Comparison of ENCODE assay signal across 9 cellular contexts in genomic region chr6:29975561-29975907, GRCh38. TPM values are rescaled to one million over a fixed set of nuclear protein-coding genes. Genes with fewer than 3 reads are reported as not detected.
DNase-seq lines count a peak whose midpoint lies in the region; ATAC-seq and TF ChIP-seq lines count a peak whose summit lies in the region.
"Had no signal": no experiment of that assay in that cellular context is flagged by ENCODE, and none has a peak within 500 bp of the region (broad histone marks: within the 10 kb centered on the region; RNA-seq: fewer than 3 reads in every experiment).

No MANE protein-coding gene starts in this region.

- POLR2A ChIA-PET in activated CD8-positive, alpha-beta T cell treated with anti-CD3 and anti-CD28 coated beads for 36 hours (lab: Charles Lee): interaction anchor here (1.3 to 1.6 kb wide), 3 partner anchors 10 to 84 kb away, joined by 3 to 10 read pairs (median 4); no protein-coding TSS in a partner anchor
- POLR2A ChIA-PET in activated CD8-positive, alpha-beta T cell treated with anti-CD3 and anti-CD28 coated beads, Interleukin-2, amount 10 ng/mL, durations not matched to agents 7 days and 5 days (lab: Charles Lee): interaction anchor here (1.3 kb wide), 1 partner anchor 31 kb away, joined by 4 read pairs; no protein-coding TSS in a partner anchor

- intact Hi-C loops in activated CD8-positive, alpha-beta T cell treated with anti-CD3 and anti-CD28 coated beads for 36 hours (cut with micrococcal nuclease): no loop called here

- H3K36me3 Mint-ChIP-seq in activated CD8-positive, alpha-beta T cell treated with anti-CD3 and anti-CD28 coated beads for 36 hours (ENCODE audit: low read depth): no peaks in the 10 kb centered on the region
- H3K36me3 Mint-ChIP-seq in activated CD8-positive, alpha-beta T cell treated with anti-CD3 and anti-CD28 coated beads, Interleukin-2, amount 10 ng/mL, durations not matched to agents 7 days and 5 days (ENCODE audit: low read depth): peaks cover 4% of the 10 kb centered on the region
- H3K36me3 Mint-ChIP-seq in mesothelial cell of epicardium: no peaks in the 10 kb centered on the region

- peaks cover 11% of the 10 kb centered on the region for H3K27me3 ChIP-seq in suprapubic skin

- peaks cover 36% of the 10 kb centered on the region for H3K27me3 Mint-ChIP-seq in activated CD8-positive, alpha-beta T cell treated with anti-CD3 and anti-CD28 coated beads for 36 hours
- peaks cover 55% of the 10 kb centered on the region for H3K27me3 Mint-ChIP-seq in activated CD8-positive, alpha-beta T cell treated with anti-CD3 and anti-CD28 coated beads, Interleukin-2, amount 10 ng/mL, durations not matched to agents 7 days and 5 days (ENCODE audit: low read depth)
- H3K27me3 Mint-ChIP-seq in mesothelial cell of epicardium (ENCODE audit: low read depth): peaks cover 80% of the 10 kb centered on the region

- H3K4me1 Mint-ChIP-seq in activated CD8-positive, alpha-beta T cell treated with anti-CD3 and anti-CD28 coated beads for 36 hours (ENCODE audit: low read depth): peaks cover 23% of the 10 kb centered on the region
- peaks cover 40% of the 10 kb centered on the region for H3K4me1 Mint-ChIP-seq in activated CD8-positive, alpha-beta T cell treated with anti-CD3 and anti-CD28 coated beads, Interleukin-2, amount 10 ng/mL, durations not matched to agents 7 days and 5 days (ENCODE audit: low read depth)
- H3K4me1 Mint-ChIP-seq in mesothelial cell of epicardium: peaks cover 22% of the 10 kb centered on the region

- no peaks in the 10 kb centered on the region for H3K9me3 ChIP-seq in suprapubic skin

- peaks cover 2% of the 10 kb centered on the region for H3K36me3 ChIP-seq in suprapubic skin

- no peak for TF ChIP-seq EP300 in suprapubic skin (IDR thresholded peaks at IDR 0.05)

- peak overlapping the region; percentile 71 for H3K4me3 ChIP-seq in coronary artery
- peak overlapping the region; percentile 56 for H3K4me3 ChIP-seq in suprapubic skin

- H3K27ac ChIP-seq in coronary artery (no peak overlapping the region), suprapubic skin (no peak overlapping the region)

- H3K4me1 ChIP-seq in suprapubic skin: peaks cover 14% of the 10 kb centered on the region

- no peak for TF ChIP-seq POLR2A in suprapubic skin (IDR thresholded peaks at IDR 0.05)

- TF ChIP-seq CTCF in activated CD8-positive, alpha-beta T cell treated with anti-CD3 and anti-CD28 coated beads for 36 hours (IDR thresholded peaks at IDR 0.05): no peak
- TF ChIP-seq CTCF in coronary artery (IDR thresholded peaks at IDR 0.05) (no peak), mesothelial cell of epicardium (IDR thresholded peaks at IDR 0.05; ENCODE audit: unreplicated experiment) (no peak), suprapubic skin (IDR thresholded peaks at IDR 0.05) (no peak)

- peak overlapping the region; percentile 5 for H3K4me3 Mint-ChIP-seq in activated CD8-positive, alpha-beta T cell treated with anti-CD3 and anti-CD28 coated beads for 36 hours
- no peak overlapping the region for H3K4me3 Mint-ChIP-seq in activated CD8-positive, alpha-beta T cell treated with anti-CD3 and anti-CD28 coated beads, Interleukin-2, amount 10 ng/mL, durations not matched to agents 7 days and 5 days
- H3K4me3 Mint-ChIP-seq in mesothelial cell of epicardium: peak overlapping the region; percentile 82

- ATAC-seq in activated CD8-positive, alpha-beta T cell treated with anti-CD3 and anti-CD28 coated beads for 36 hours: peak; percentile 17
- ATAC-seq in activated CD8-positive, alpha-beta T cell treated with anti-CD3 and anti-CD28 coated beads, Interleukin-2, amount 10 ng/mL, durations not matched to agents 7 days and 5 days: no peak

- CTCF ChIA-PET in activated CD8-positive, alpha-beta T cell treated with anti-CD3 and anti-CD28 coated beads for 36 hours (lab: Charles Lee): interaction anchor here (1.0 to 2.0 kb wide), 4 partner anchors 8 to 127 kb away, joined by 3 to 5 read pairs (median 3); no protein-coding TSS in a partner anchor
- CTCF ChIA-PET in activated CD8-positive, alpha-beta T cell treated with anti-CD3 and anti-CD28 coated beads, Interleukin-2, amount 10 ng/mL, durations not matched to agents 7 days and 5 days (lab: Charles Lee): interaction anchor here (0.8 to 1.7 kb wide), 6 partner anchors 9 to 322 kb away, joined by 3 to 6 read pairs (median 3); no protein-coding TSS in a partner anchor

- H3K9me3 Mint-ChIP-seq in activated CD8-positive, alpha-beta T cell treated with anti-CD3 and anti-CD28 coated beads for 36 hours: no peaks in the 10 kb centered on the region
- no peaks in the 10 kb centered on the region for H3K9me3 Mint-ChIP-seq in activated CD8-positive, alpha-beta T cell treated with anti-CD3 and anti-CD28 coated beads, Interleukin-2, amount 10 ng/mL, durations not matched to agents 7 days and 5 days (ENCODE audit: insufficient read depth)
- no peaks in the 10 kb centered on the region for H3K9me3 Mint-ChIP-seq in mesothelial cell of epicardium

- no peak overlapping the region for H3K27ac Mint-ChIP-seq in activated CD8-positive, alpha-beta T cell treated with anti-CD3 and anti-CD28 coated beads for 36 hours
- no peak overlapping the region for H3K27ac Mint-ChIP-seq in activated CD8-positive, alpha-beta T cell treated with anti-CD3 and anti-CD28 coated beads, Interleukin-2, amount 10 ng/mL, durations not matched to agents 7 days and 5 days
- no peak overlapping the region for H3K27ac Mint-ChIP-seq in mesothelial cell of epicardium

- DNase-seq in activated CD8-positive, alpha-beta T cell treated with anti-CD3 and anti-CD28 coated beads for 36 hours: no peak
- no peak for DNase-seq in activated CD8-positive, alpha-beta T cell treated with anti-CD3 and anti-CD28 coated beads, Interleukin-2, amount 10 ng/mL, durations not matched to agents 7 days and 5 days
- DNase-seq in coronary artery (ENCODE audit: low spot score): no peak
- no peak for DNase-seq in mesothelial cell of epicardium (ENCODE audit: low spot score in 2 of 2, unreplicated experiment in 2 of 2)
- DNase-seq in suprapubic skin (ENCODE audit: low spot score in 2 of 2): no peak
- no peak for DNase-seq in H4 (ENCODE audit: low spot score)
- no peak for DNase-seq in stimulated activated CD4-positive, alpha-beta T cell treated with anti-CD3 and anti-CD28 coated beads, Interleukin-15, amount 100 ng/mL, for 24 hours
- no peak for DNase-seq in NCI-H510A (lab: John Stamatoyannopoulos, UW)
- DNase-seq: midbrain had no signal

- 42% methylated on average over 25 of the region's 25 CpGs for WGBS in suprapubic skin

RNA-seq across cellular contexts. Expression of gene HLA-A, which starts 33.2 kb away (rescaled TPM):
- total RNA-seq in activated CD8-positive, alpha-beta T cell treated with anti-CD3 and anti-CD28 coated beads for 36 hours: 1,000 to 10,000 TPM; 1,275 to 1,335 TPM
- total RNA-seq in activated CD8-positive, alpha-beta T cell treated with anti-CD3 and anti-CD28 coated beads, Interleukin-2, amount 10 ng/mL, durations not matched to agents 7 days and 5 days: 1,000 to 10,000 TPM; 1,178 to 1,183 TPM
- total RNA-seq in mesothelial cell of epicardium (112 to 115 TPM (median 113 TPM) in 3 replicates), suprapubic skin (100 to 1,000 TPM; 455 to 546 (median 499) TPM)
- total RNA-seq in H4 (2014; rRNA removed; shearing (Covaris generic)): 610 and 721 TPM in 2 replicates
